In the genomic region with DNA sequence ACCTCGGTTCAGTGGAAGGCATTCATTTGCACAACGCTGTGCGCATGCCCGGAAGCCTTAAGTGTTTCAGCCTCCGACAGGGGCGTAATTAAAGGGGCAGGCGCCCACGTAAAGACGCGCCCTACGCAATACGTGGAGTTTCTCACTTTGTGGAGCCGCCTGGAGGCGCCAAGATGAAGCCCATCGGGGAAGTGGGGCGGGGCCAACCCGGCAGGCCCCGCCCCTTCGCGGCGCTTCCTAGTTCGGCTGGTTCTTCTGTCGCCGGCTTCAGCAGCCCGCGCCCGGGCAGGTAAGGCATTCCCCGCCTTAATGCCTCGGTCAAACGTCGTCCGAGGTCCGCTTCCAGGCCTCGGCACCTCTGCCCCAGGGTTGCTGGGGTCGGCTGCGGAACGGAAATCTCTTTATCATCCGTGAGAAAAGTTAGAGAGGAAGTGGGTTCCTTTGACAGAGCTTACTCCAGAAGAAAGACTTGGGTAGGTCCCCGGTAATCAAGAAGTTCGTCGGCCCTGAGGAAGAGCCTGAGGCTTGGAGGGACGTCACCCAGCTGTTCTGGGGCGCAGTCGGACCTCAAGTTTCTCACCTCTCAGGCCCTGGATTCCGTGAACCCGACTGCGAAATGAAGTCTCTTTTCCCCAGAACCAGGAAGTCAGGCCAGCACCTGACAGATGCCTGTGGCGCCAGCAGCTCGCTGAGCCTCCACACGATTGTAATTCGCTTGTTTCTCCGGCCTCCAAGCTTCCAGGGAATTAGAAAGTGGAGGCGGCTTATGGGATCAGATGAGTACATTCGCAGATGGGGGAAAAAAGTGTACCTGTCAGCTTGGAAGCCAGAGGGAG, we compare ENCODE assay signal across 8 cellular contexts. TPM values are rescaled to one million over a fixed set of nuclear protein-coding genes. Genes with fewer than 3 reads are reported as not detected.
DNase-seq lines count a peak whose midpoint lies in the region; ATAC-seq and TF ChIP-seq lines count a peak whose summit lies in the region.

A gene (plus strand): TSS at position 224 of the 836 bp plus-strand sequence. CDS start 9,161 bp downstream, outside the sequence.
A gene with protein sequence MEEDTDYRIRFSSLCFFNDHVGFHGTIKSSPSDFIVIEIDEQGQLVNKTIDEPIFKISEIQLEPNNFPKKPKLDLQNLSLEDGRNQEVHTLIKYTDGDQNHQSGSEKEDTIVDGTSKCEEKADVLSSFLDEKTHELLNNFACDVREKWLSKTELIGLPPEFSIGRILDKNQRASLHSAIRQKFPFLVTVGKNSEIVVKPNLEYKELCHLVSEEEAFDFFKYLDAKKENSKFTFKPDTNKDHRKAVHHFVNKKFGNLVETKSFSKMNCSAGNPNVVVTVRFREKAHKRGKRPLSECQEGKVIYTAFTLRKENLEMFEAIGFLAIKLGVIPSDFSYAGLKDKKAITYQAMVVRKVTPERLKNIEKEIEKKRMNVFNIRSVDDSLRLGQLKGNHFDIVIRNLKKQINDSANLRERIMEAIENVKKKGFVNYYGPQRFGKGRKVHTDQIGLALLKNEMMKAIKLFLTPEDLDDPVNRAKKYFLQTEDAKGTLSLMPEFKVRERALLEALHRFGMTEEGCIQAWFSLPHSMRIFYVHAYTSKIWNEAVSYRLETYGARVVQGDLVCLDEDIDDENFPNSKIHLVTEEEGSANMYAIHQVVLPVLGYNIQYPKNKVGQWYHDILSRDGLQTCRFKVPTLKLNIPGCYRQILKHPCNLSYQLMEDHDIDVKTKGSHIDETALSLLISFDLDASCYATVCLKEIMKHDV (minus strand): TSS at position 63 of the 836 bp plus-strand sequence. CDS start 3,545 bp downstream, outside the sequence.

- H3K4me1 Mint-ChIP-seq in activated naive CD8-positive, alpha-beta T cell treated with anti-CD3 and anti-CD28 coated beads, Interleukin-2, amount 50 U/mL, for 24 hours, result peaks cover 68% of the 10 kb centered on the region

- peaks cover 5% of the 10 kb centered on the region for H3K9me3 Mint-ChIP-seq in activated naive CD8-positive, alpha-beta T cell treated with anti-CD3 and anti-CD28 coated beads, Interleukin-2, amount 50 U/mL, for 24 hours

- DNase-seq in NCI-H128 (lab: John Stamatoyannopoulos, UW; ENCODE audit: unreplicated experiment) (peak; percentile 95), SW480 (ENCODE audit: low spot score) (peak; percentile 96), Right ventricle myocardium superior (peak; percentile 97), tibial nerve (ENCODE audit: low spot score in 2 of 2) (peak; percentile 84 to 89)
- peak; percentile 93 for DNase-seq in activated naive CD8-positive, alpha-beta T cell treated with anti-CD3 and anti-CD28 coated beads, Interleukin-2, amount 50 U/mL, for 24 hours

- peaks cover 5% of the 10 kb centered on the region for H3K4me1 ChIP-seq in parathyroid adenoma
- H3K4me1 ChIP-seq in tibial nerve, result peaks cover 0 to 38% (median 15%) of the 10 kb centered on the region in 4 donors

- H3K4me3 Mint-ChIP-seq in activated naive CD8-positive, alpha-beta T cell treated with anti-CD3 and anti-CD28 coated beads, Interleukin-2, amount 50 U/mL, for 24 hours, result peak within 1 kb of the TSS; percentile 81

- H3K9me3 ChIP-seq in parathyroid adenoma (ENCODE audit: control insufficient read depth, low read length) (no peaks in the 10 kb centered on the region), tibial nerve (no peaks in the 10 kb centered on the region)

- H3K27me3 ChIP-seq in parathyroid adenoma (ENCODE audit: control insufficient read depth, insufficient read depth, low read length), result no peaks in the 10 kb centered on the region
- H3K27me3 ChIP-seq in tibial nerve, result no peaks in the 10 kb centered on the region

- TF ChIP-seq EP300 in tibial nerve (IDR thresholded peaks at IDR 0.05), result peak; percentile 19 to 70

- H3K4me2 ChIP-seq in parathyroid adenoma (ENCODE audit: low read length), result peak within 1 kb of the TSS; percentile 80

- peak; percentile 40 to 55 for TF ChIP-seq POLR2A in tibial nerve (IDR thresholded peaks at IDR 0.05)

- peak; percentile 46 for TF ChIP-seq CTCF in GM12873 (IDR thresholded peaks at IDR 0.05; ENCODE audit: insufficient read depth, low read depth, low read length, missing control alignments)
- TF ChIP-seq CTCF in parathyroid adenoma (IDR thresholded peaks at IDR 0.05), result peak; percentile 59
- TF ChIP-seq CTCF in tibial nerve (IDR thresholded peaks at IDR 0.05), result peak; percentile 36 to 65 (median 61)

- H3K27ac ChIP-seq in parathyroid adenoma, result peak within 1 kb of the TSS; percentile 95
- H3K27ac ChIP-seq in tibial nerve, result peak within 1 kb of the TSS; percentile 65 to 90 (median 88)

- peaks cover 29% of the 10 kb centered on the region for H3K36me3 Mint-ChIP-seq in activated naive CD8-positive, alpha-beta T cell treated with anti-CD3 and anti-CD28 coated beads, Interleukin-2, amount 50 U/mL, for 24 hours (ENCODE audit: low read depth)

- H3K27me3 Mint-ChIP-seq in activated naive CD8-positive, alpha-beta T cell treated with anti-CD3 and anti-CD28 coated beads, Interleukin-2, amount 50 U/mL, for 24 hours, result no peaks in the 10 kb centered on the region

- ATAC-seq in HG02759 (IDR thresholded peaks at IDR 0.05; ENCODE audit: unreplicated experiment) (peak; percentile 97), Right ventricle myocardium superior (ENCODE audit: poor library complexity) (peak; percentile 100)
- peak; percentile 96 for ATAC-seq in activated naive CD8-positive, alpha-beta T cell treated with anti-CD3 and anti-CD28 coated beads, Interleukin-2, amount 50 U/mL, for 24 hours

- H3K36me3 ChIP-seq in parathyroid adenoma (ENCODE audit: control insufficient read depth, insufficient read depth, low read length), result no peaks in the 10 kb centered on the region
- peaks cover 0 to 9% (median 0%) of the 10 kb centered on the region in 3 donors for H3K36me3 ChIP-seq in tibial nerve

- peaks cover 5% of the 10 kb centered on the region for H3K79me2 ChIP-seq in parathyroid adenoma

- H2AFZ ChIP-seq in parathyroid adenoma, result peak within 1 kb of the TSS; percentile 96

- peak within 1 kb of the TSS; percentile 97 for H3K27ac Mint-ChIP-seq in activated naive CD8-positive, alpha-beta T cell treated with anti-CD3 and anti-CD28 coated beads, Interleukin-2, amount 50 U/mL, for 24 hours

- intact Hi-C loops in Right ventricle myocardium superior (cut with DNase I), result no loop called here

- peak within 1 kb of the TSS; percentile 94 for H3K4me3 ChIP-seq in parathyroid adenoma (ENCODE audit: low read depth, low read length)
- H3K4me3 ChIP-seq in tibial nerve, result peak within 1 kb of the TSS; percentile 54 to 77 (median 72)

- H3K9ac ChIP-seq in parathyroid adenoma, result peak within 1 kb of the TSS; percentile 57

- WGBS in tibial nerve, 2 donors, result 1 to 5% methylated on average over 38 to 39 of the region's 54 CpGs

RNA-seq across cellular contexts. Expression of the first gene that starts in this region (rescaled TPM):
- total RNA-seq in Right ventricle myocardium superior (5.3 TPM), tibial nerve (10 to 100 TPM; 16.3 to 24.6 (median 22.4) TPM)

RNA-seq across cellular contexts. Expression of the second gene that starts in this region (rescaled TPM):
- total RNA-seq in Right ventricle myocardium superior (3.7 TPM), tibial nerve (1 to 10 TPM; 3.9 to 9.8 (median 7.0) TPM)

Comparison
In these comparisons a context has a peak if more than half of its experiments do, and no peak if none do; other contexts are left out.
1. Peak in every context shown above with its lines: DNase-seq, ATAC-seq, H3K4me3 ChIP-seq and H3K27ac ChIP-seq.